28 cellular contexts compared by ENCODE assay signal in the genomic region with DNA sequence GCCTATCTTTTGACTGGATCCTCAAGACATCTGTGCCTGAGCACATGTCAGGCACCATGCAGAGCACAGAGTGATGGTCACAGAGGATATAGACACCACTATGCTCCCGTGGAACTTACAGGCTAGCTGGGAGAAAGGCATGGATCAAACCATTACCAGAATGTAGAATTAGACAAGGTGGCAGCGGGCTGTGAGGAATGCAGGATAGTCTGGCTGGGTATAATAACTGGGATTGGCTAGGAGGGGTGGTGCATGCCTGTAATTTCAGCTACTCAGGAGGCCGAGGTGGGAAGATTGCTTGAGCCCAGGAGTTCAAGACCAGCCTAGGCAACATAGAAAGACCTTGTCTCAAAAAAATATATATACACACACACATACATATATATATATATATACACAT. TPM values are rescaled to one million over a fixed set of nuclear protein-coding genes. Genes with fewer than 3 reads are reported as not detected.
"Had no signal": no experiment of that assay in that cellular context is flagged by ENCODE, and none has a peak within 500 bp of the region (broad histone marks: within the 10 kb centered on the region; RNA-seq: fewer than 3 reads in every experiment).

No MANE protein-coding gene starts in this region.

- H3K4me2 ChIP-seq: hepatocyte had no signal

- H3K36me3 ChIP-seq: pancreas, prostate gland, uterus had no signal

- H3K9me3 ChIP-seq: pancreas, prostate gland, uterus had no signal

- H3K27ac ChIP-seq: heart right ventricle, hepatocyte, left ventricle myocardium inferior, pancreas, prostate gland, sigmoid colon, spleen, tibial nerve, uterus had no signal

- DNase-seq: heart right ventricle; islet precursor cell; left ventricle myocardium inferior; midbrain; mucosa of descending colon; naive thymus-derived CD4-positive, alpha-beta T cell; posterior cingulate gyrus; retina; right cardiac atrium; sigmoid colon; small intestine; spleen; stimulated activated CD4-positive, alpha-beta T cell treated with anti-CD3 and anti-CD28 coated beads, Interleukin-1b, Interleukin-23, amount 100 ng/mL, for 48 hours; stimulated activated CD4-positive, alpha-beta T cell treated with anti-CD3 and anti-CD28 coated beads, Interleukin-2, amount 100 ng/mL, for 48 hours; stimulated activated CD4-positive, alpha-beta T cell treated with anti-CD3 and anti-CD28 coated beads, Interleukin-4, amount 100 ng/mL, for 4 hours; stimulated activated CD8-positive, alpha-beta memory T cell treated with anti-CD3 and anti-CD28 coated beads, Interleukin-4, amount 100 ng/mL, for 48 hours; stimulated activated naive CD4-positive, alpha-beta T cell treated with Interleukin-2 at 50 U/mL for 16 hours; stimulated activated naive CD8-positive, alpha-beta T cell treated with anti-CD3 and anti-CD28 coated beads, Interleukin-15, amount 100 ng/mL, for 72 hours; substantia nigra; uterus had no signal

- H2AFZ ChIP-seq: hepatocyte had no signal

- FAIRE-seq: pancreas, small intestine had no signal

- H3K79me2 ChIP-seq: hepatocyte had no signal

- H3K4me3 ChIP-seq: heart right ventricle, hepatocyte, left ventricle myocardium inferior, lung, mucosa of descending colon, pancreas, prostate gland, sigmoid colon, spleen, tibial nerve, uterus had no signal

- H3K27ac Mint-ChIP-seq: naive thymus-derived CD4-positive, alpha-beta T cell; natural killer cell treated with Interleukin-12 subunit alpha and Interleukin-12 subunit beta and Interleukin-15 and Interleukin-18, amount 100 ng/mL, for 72 hours; stimulated activated memory B cell treated with anti-CD40 and anti-IgM and Interleukin-4, amounts not matched to agents 10 μg/mL and 1 μg/mL and 100 μg/mL, for 72 hours; stimulated activated naive CD8-positive, alpha-beta T cell treated with anti-CD3 and anti-CD28 coated beads, Interleukin-15, amount 100 ng/mL, for 72 hours; type B pancreatic cell had no signal

- H3K36me3 Mint-ChIP-seq: natural killer cell treated with Interleukin-12 subunit alpha and Interleukin-12 subunit beta and Interleukin-15 and Interleukin-18, amount 100 ng/mL, for 72 hours; stimulated activated memory B cell treated with anti-CD40 and anti-IgM and Interleukin-4, amounts not matched to agents 10 μg/mL and 1 μg/mL and 100 μg/mL, for 72 hours had no signal

- ATAC-seq: heart right ventricle; mucosa of descending colon; naive thymus-derived CD4-positive, alpha-beta T cell; natural killer cell treated with Interleukin-12 subunit alpha and Interleukin-12 subunit beta and Interleukin-15 and Interleukin-18, amount 100 ng/mL, for 72 hours; pancreas; right cardiac atrium; stimulated activated memory B cell treated with anti-CD40 and anti-IgM and Interleukin-4, amounts not matched to agents 10 μg/mL and 1 μg/mL and 100 μg/mL, for 72 hours; stimulated activated naive CD8-positive, alpha-beta T cell treated with anti-CD3 and anti-CD28 coated beads, Interleukin-15, amount 100 ng/mL, for 72 hours had no signal

- H3K9me3 Mint-ChIP-seq: natural killer cell treated with Interleukin-12 subunit alpha and Interleukin-12 subunit beta and Interleukin-15 and Interleukin-18, amount 100 ng/mL, for 72 hours had no signal

- H3K4me1 ChIP-seq: left ventricle myocardium inferior, sigmoid colon, spleen, tibial nerve, uterus had no signal

- H3K4me3 Mint-ChIP-seq: naive thymus-derived CD4-positive, alpha-beta T cell; natural killer cell treated with Interleukin-12 subunit alpha and Interleukin-12 subunit beta and Interleukin-15 and Interleukin-18, amount 100 ng/mL, for 72 hours; stimulated activated memory B cell treated with anti-CD40 and anti-IgM and Interleukin-4, amounts not matched to agents 10 μg/mL and 1 μg/mL and 100 μg/mL, for 72 hours; stimulated activated naive CD8-positive, alpha-beta T cell treated with anti-CD3 and anti-CD28 coated beads, Interleukin-15, amount 100 ng/mL, for 72 hours; type B pancreatic cell had no signal

- H3K27me3 ChIP-seq: heart right ventricle, hepatocyte, pancreas, sigmoid colon, tibial nerve, uterus had no signal

- H3K27me3 Mint-ChIP-seq: type B pancreatic cell had no signal

- H3K4me1 Mint-ChIP-seq: naive thymus-derived CD4-positive, alpha-beta T cell; stimulated activated memory B cell treated with anti-CD40 and anti-IgM and Interleukin-4, amounts not matched to agents 10 μg/mL and 1 μg/mL and 100 μg/mL, for 72 hours; stimulated activated naive CD8-positive, alpha-beta T cell treated with anti-CD3 and anti-CD28 coated beads, Interleukin-15, amount 100 ng/mL, for 72 hours had no signal

RNA-seq across cellular contexts. Expression of gene ASS1, which starts 50.3 kb away (rescaled TPM):
- total RNA-seq: natural killer cell treated with Interleukin-12 subunit alpha and Interleukin-12 subunit beta and Interleukin-15 and Interleukin-18, amount 100 ng/mL, for 72 hours had no signal
- polyA plus RNA-seq: naive thymus-derived CD4-positive, alpha-beta T cell had no signal
